8 cellular contexts compared by ENCODE assay signal in genomic region chr11:18526130-18526520, GRCh38. TPM values are rescaled to one million over a fixed set of nuclear protein-coding genes. Genes with fewer than 3 reads are reported as not detected.
DNase-seq lines count a peak whose midpoint lies in the region; ATAC-seq and TF ChIP-seq lines count a peak whose summit lies in the region.

No MANE protein-coding gene starts in this region.

- H3K4me1 ChIP-seq in heart right ventricle: peaks cover 5 to 43% (median 30%) of the 10 kb centered on the region in 9 donors
- H3K4me1 ChIP-seq in aorta (ENCODE audit: control insufficient read depth in 1 of 2, insufficient read depth in 2 of 2, low read length in 2 of 2): no peaks in the 10 kb centered on the region

- H3K36me3 ChIP-seq in heart right ventricle: peaks cover 0 to 33% (median 0%) of the 10 kb centered on the region in 9 donors
- no peaks in the 10 kb centered on the region for H3K36me3 ChIP-seq in aorta (ENCODE audit: control insufficient read depth in 1 of 2, insufficient read depth in 2 of 2, low read length in 1 of 2)

- no peak for DNase-seq in heart right ventricle
- DNase-seq in cardiac septum (ENCODE audit: low spot score): no peak
- DNase-seq in memory B cell (ENCODE audit: low spot score in 2 of 2): no peak
- DNase-seq in aorta: no peak
- DNase-seq in NK-92 treated with Interleukin-12 subunit alpha and Interleukin-12 subunit beta, amount 100 ng/mL, for 24 hours (lab: John Stamatoyannopoulos, UW): no peak
- DNase-seq in stimulated activated naive CD4-positive, alpha-beta T cell (lab: John Stamatoyannopoulos, UW): no peak

- H3K36me3 Mint-ChIP-seq in brain: peaks cover 24% of the 10 kb centered on the region
- H3K36me3 Mint-ChIP-seq in memory B cell: peaks cover 16% of the 10 kb centered on the region

- H3K9me3 ChIP-seq in heart right ventricle: no peaks in the 10 kb centered on the region
- H3K9me3 ChIP-seq in aorta (ENCODE audit: control insufficient read depth, low read length): no peaks in the 10 kb centered on the region

- H3K27ac ChIP-seq in heart right ventricle (peak overlapping the region; percentile 83 to 97 (median 95)), aorta (ENCODE audit: low read depth in 1 of 2, low read length in 2 of 2) (peak overlapping the region; percentile 45 to 87)

- ATAC-seq in heart right ventricle (peak in 1 of 8 donors; percentile 12), memory B cell (ENCODE audit: low read depth) (no peak), aorta (ENCODE audit: low FRiP score) (no peak), GM21619 (IDR thresholded peaks at IDR 0.05; ENCODE audit: unreplicated experiment) (no peak)

- H3K4me3 Mint-ChIP-seq in brain: peak overlapping the region; percentile 97 to 100 (median 100)
- H3K4me3 Mint-ChIP-seq in memory B cell: peak overlapping the region; percentile 91

- intact Hi-C loops in heart right ventricle (cut with DNase I) (loop anchor here in 4 of 10 donors (2.0 to 10.0 kb wide), 6 partner anchors 61 to 204 kb away; partner anchors contain the start of genes LDHA (in 3 of the 4), GTF2H1 (in 2 of the 4), HPS5 (in 2 of the 4) and IGSF22 (in 1 of the 4)), cardiac septum (cut with DNase I) (loop anchor here (1.0 to 10.0 kb wide), 2 partner anchors 109 to 204 kb away; partner anchors contain the start of genes GTF2H1, HPS5 and SPTY2D1), aorta (cut with DNase I) (loop anchor here in 1 of 2 donors (5.0 kb wide), 1 partner anchor 129 kb away; no protein-coding TSS in a partner anchor)

- H3K27me3 ChIP-seq in heart right ventricle: no peaks in the 10 kb centered on the region
- H3K27me3 ChIP-seq in aorta (ENCODE audit: control insufficient read depth in 1 of 2, insufficient read depth in 2 of 2, low read length in 1 of 2): no peaks in the 10 kb centered on the region

- H3K27me3 Mint-ChIP-seq in brain (peaks cover 17% of the 10 kb centered on the region), memory B cell (no peaks in the 10 kb centered on the region)

- WGBS in heart right ventricle, 2 donors: 1 to 2% methylated on average over 8 of the region's 8 CpGs
- 1% methylated on average over 8 of the region's 8 CpGs for WGBS in aorta, 2 donors

- H3K27ac Mint-ChIP-seq in brain: peak overlapping the region; percentile 98 to 100 (median 100)
- peak overlapping the region; percentile 100 for H3K27ac Mint-ChIP-seq in memory B cell

- H3K4me1 Mint-ChIP-seq in brain (peaks cover 65% of the 10 kb centered on the region), memory B cell (peaks cover 18% of the 10 kb centered on the region)

- TF ChIP-seq CTCF in heart right ventricle (IDR thresholded peaks at IDR 0.05) (no peak), brain (conservative IDR thresholded peaks at IDR 0.05) (no peak)

- H3K4me3 ChIP-seq in heart right ventricle (peak overlapping the region; percentile 58 to 99 (median 84)), aorta (ENCODE audit: low read length in 2 of 2) (peak overlapping the region; percentile 88 to 94)

- H3K9me3 Mint-ChIP-seq in brain (peaks cover 0 to 2% (median 0%) of the 10 kb centered on the region in 5 experiments), memory B cell (no peaks in the 10 kb centered on the region)

RNA-seq across cellular contexts. Expression of gene TSG101, which starts 0.6 kb away (rescaled TPM):
- total RNA-seq in heart right ventricle (10 to 100 TPM; 59.7 to 77.6 (median 68.7) TPM), cardiac septum (62.8 TPM), aorta (10 to 100 TPM; 37.2 to 40.3 TPM)
- polyA plus RNA-seq in heart right ventricle (10 to 100 TPM; 21.9 to 62.4 TPM), brain (ENCODE audit: insufficient read depth, low read depth, low replicate concordance) (95.7 TPM), aorta (10 to 100 TPM; 46.0 to 53.2 TPM)
